ENCODE assay signal across 21 cellular contexts in the genomic region with DNA sequence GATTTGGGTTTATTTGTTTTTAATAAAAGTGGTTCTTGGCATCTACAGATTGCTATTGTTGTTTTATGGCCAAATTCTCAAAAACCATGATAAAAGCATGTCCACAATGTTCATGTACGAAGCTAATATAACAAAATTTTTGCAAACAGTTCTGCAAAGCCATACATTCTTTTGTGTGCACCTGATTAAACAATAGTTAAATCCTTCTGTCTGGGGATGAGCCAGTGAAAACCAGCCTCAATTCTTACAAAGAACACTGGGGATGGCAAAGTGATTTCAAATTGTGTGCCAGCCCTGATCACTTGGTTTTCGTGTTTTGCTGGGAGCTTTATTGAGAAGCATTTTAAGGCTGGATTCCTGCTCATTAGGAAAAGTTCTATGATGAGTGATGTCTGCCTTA.
A peak's percentile ranks its signal among the peaks of the same experiment; 100 is the strongest.
DNase-seq lines count a peak whose midpoint lies in the region; ATAC-seq and TF ChIP-seq lines count a peak whose summit lies in the region.
"Had no signal": no experiment of that assay in that cellular context is flagged by ENCODE, and none has a peak within 500 bp of the region (broad histone marks: within the 10 kb centered on the region; RNA-seq: fewer than 3 reads in every experiment).

No MANE protein-coding gene starts in this region.

- H3K4me3 ChIP-seq in LNCaP clone FGC (ENCODE audit: low read depth, low read length) (no peak overlapping the region), transverse colon (no peak overlapping the region), left lung (no peak overlapping the region)
- H3K4me3 ChIP-seq: BLaER1 treated with 17β-estradiol and CSF1 and Interleukin-3, amounts not matched to agents 10 nM and 100 nM; GM12878 had no signal

- no peak for ATAC-seq in HG03108 (IDR thresholded peaks at IDR 0.05; ENCODE audit: unreplicated experiment)
- no peak for ATAC-seq in left lung
- ATAC-seq: CD8-positive, alpha-beta T cell; GM12878 had no signal

- in situ Hi-C loops in transverse colon (cut with MboI; ENCODE audit: low pct_ligation_motif_present in 1 of 4, low pct_unique_long_range_greater_than_20kb in 1 of 4, low sequenced_read_pairs in 3 of 4), result no loop called here

- H3K9me3 ChIP-seq in transverse colon (no peaks in the 10 kb centered on the region), left lung (no peaks in the 10 kb centered on the region)
- H3K9me3 ChIP-seq: BLaER1 treated with 17β-estradiol and CSF1 and Interleukin-3, amounts not matched to agents 10 nM and 100 nM; Caco-2 had no signal

- intact Hi-C loops in transverse colon (cut with DNase I; ENCODE audit: low total_unique reads) (no loop called here), left lung (cut with DNase I) (no loop called here)

- no peaks in the 10 kb centered on the region for H3K36me3 ChIP-seq in transverse colon
- no peaks in the 10 kb centered on the region for H3K36me3 ChIP-seq in left lung
- H3K36me3 ChIP-seq: BLaER1 treated with 17β-estradiol and CSF1 and Interleukin-3, amounts not matched to agents 10 nM and 100 nM had no signal

- H3K27ac ChIP-seq in VCaP (0 out of 2 replicates have a peak overlapping the region, but pooled peaks have one; percentile 4), transverse colon (peak overlapping the region in 3 of 4 donors; percentile 24 to 75 (median 75)), left lung (no peak overlapping the region)
- H3K27ac ChIP-seq: BLaER1 treated with 17β-estradiol and CSF1 and Interleukin-3, amounts not matched to agents 10 nM and 100 nM; C4-2B had no signal

- no peak for TF ChIP-seq POLR2A in transverse colon (IDR thresholded peaks at IDR 0.05)

- TF ChIP-seq CTCF in LNCaP clone FGC (IDR thresholded peaks at IDR 0.05; ENCODE audit: control insufficient read depth, extremely low read depth, insufficient read depth) (no peak), VCaP (conservative IDR thresholded peaks at IDR 0.05) (no peak), transverse colon (IDR thresholded peaks at IDR 0.05) (no peak), left lung (IDR thresholded peaks at IDR 0.05) (no peak)

- DNase-seq in LNCaP clone FGC (ENCODE audit: low read depth), result peak; percentile 52
- no peak for DNase-seq in transverse colon
- no peak for DNase-seq in Ammon's horn (ENCODE audit: low spot score)
- DNase-seq in left lung, result no peak
- DNase-seq: 8988T; ACHN; Caco-2; Calu3; CD4-positive, alpha-beta T cell; CD8-positive, alpha-beta T cell; DMS153; DMS53; DMS79; DND-41; EL; GDM1 had no signal

- H3K27me3 ChIP-seq in transverse colon, result no peaks in the 10 kb centered on the region
- H3K27me3 ChIP-seq in left lung, result no peaks in the 10 kb centered on the region
- H3K27me3 ChIP-seq: BLaER1 treated with 17β-estradiol and CSF1 and Interleukin-3, amounts not matched to agents 10 nM and 100 nM had no signal

- peaks cover 11 to 41% (median 21%) of the 10 kb centered on the region in 4 donors for H3K4me1 ChIP-seq in transverse colon
- H3K4me1 ChIP-seq in left lung, result no peaks in the 10 kb centered on the region
- H3K4me1 ChIP-seq: BLaER1 treated with 17β-estradiol and CSF1 and Interleukin-3, amounts not matched to agents 10 nM and 100 nM had no signal

- WGBS in transverse colon (ENCODE audit: low coverage in 1 of 2), 2 donors, result 39 to 55% methylated on average over 2 of the region's 2 CpGs

- TF ChIP-seq EP300 in transverse colon (IDR thresholded peaks at IDR 0.05; ENCODE audit: low read depth), result no peak

Comparison
In these comparisons a context has a peak if more than half of its experiments do, and no peak if none do; other contexts are left out.
1. H3K27ac ChIP-seq: peak in VCaP (single experiment) and transverse colon (3 of 4); none in left lung (0 of 2).